ENCODE assay signal across 21 cellular contexts in genomic region chr17:35546489-35546888, GRCh38. TPM values are rescaled to one million over a fixed set of nuclear protein-coding genes. Genes with fewer than 3 reads are reported as not detected.
A peak's percentile ranks its signal among the peaks of the same experiment; 100 is the strongest.
DNase-seq lines count a peak whose midpoint lies in the region; ATAC-seq lines count a peak whose summit lies in the region.
"Had no signal": no experiment of that assay in that cellular context is flagged by ENCODE, and none has a peak within 500 bp of the region (broad histone marks: within the 10 kb centered on the region; RNA-seq: fewer than 3 reads in every experiment).

No MANE protein-coding gene starts in this region.

- H3K36me3 Mint-ChIP-seq in activated CD4-positive, alpha-beta T cell treated with anti-CD3 and anti-CD28 coated beads for 36 hours (ENCODE audit: low read depth): no peaks in the 10 kb centered on the region
- H3K36me3 Mint-ChIP-seq in activated T-helper 17 cell treated with anti-CD3 and anti-CD28 coated beads, Interleukin-2, amount 50 U/mL, for 72 hours (ENCODE audit: low read depth): no peaks in the 10 kb centered on the region

- H3K27me3 Mint-ChIP-seq in activated CD4-positive, alpha-beta T cell treated with anti-CD3 and anti-CD28 coated beads for 36 hours: no peaks in the 10 kb centered on the region
- no peaks in the 10 kb centered on the region for H3K27me3 Mint-ChIP-seq in activated T-helper 17 cell treated with anti-CD3 and anti-CD28 coated beads, Interleukin-2, amount 50 U/mL, for 72 hours
- H3K27me3 Mint-ChIP-seq: CD8-positive, alpha-beta memory T cell had no signal

- no peaks in the 10 kb centered on the region for H3K9me3 Mint-ChIP-seq in activated CD4-positive, alpha-beta T cell treated with anti-CD3 and anti-CD28 coated beads for 36 hours (ENCODE audit: low read depth)
- H3K9me3 Mint-ChIP-seq in activated T-helper 17 cell treated with anti-CD3 and anti-CD28 coated beads, Interleukin-2, amount 50 U/mL, for 72 hours: no peaks in the 10 kb centered on the region
- H3K9me3 Mint-ChIP-seq: CD8-positive, alpha-beta memory T cell; HFFc6 had no signal

- POLR2A ChIA-PET in activated CD4-positive, alpha-beta T cell treated with anti-CD3 and anti-CD28 coated beads for 36 hours (lab: Charles Lee): no interaction called here

- CTCF ChIA-PET in activated CD4-positive, alpha-beta T cell treated with anti-CD3 and anti-CD28 coated beads for 36 hours (lab: Charles Lee): no interaction called here

- no peak overlapping the region for H3K4me3 Mint-ChIP-seq in activated CD4-positive, alpha-beta T cell treated with anti-CD3 and anti-CD28 coated beads for 36 hours
- no peak overlapping the region for H3K4me3 Mint-ChIP-seq in activated T-helper 17 cell treated with anti-CD3 and anti-CD28 coated beads, Interleukin-2, amount 50 U/mL, for 72 hours
- H3K4me3 Mint-ChIP-seq: CD8-positive, alpha-beta memory T cell; HFFc6 had no signal

- no peak overlapping the region for H3K27ac Mint-ChIP-seq in activated CD4-positive, alpha-beta T cell treated with anti-CD3 and anti-CD28 coated beads for 36 hours
- no peak overlapping the region for H3K27ac Mint-ChIP-seq in activated T-helper 17 cell treated with anti-CD3 and anti-CD28 coated beads, Interleukin-2, amount 50 U/mL, for 72 hours
- H3K27ac Mint-ChIP-seq: HFFc6 had no signal

- peak; percentile 39 for ATAC-seq in activated CD4-positive, alpha-beta T cell treated with anti-CD3 and anti-CD28 coated beads for 36 hours
- peak; percentile 26 for ATAC-seq in activated T-helper 17 cell treated with anti-CD3 and anti-CD28 coated beads, Interleukin-2, amount 50 U/mL, for 72 hours (replicated peaks)
- ATAC-seq in GM18861 (IDR thresholded peaks at IDR 0.05; ENCODE audit: unreplicated experiment): no peak
- ATAC-seq: Panc1 had no signal

- H3K4me1 Mint-ChIP-seq in activated CD4-positive, alpha-beta T cell treated with anti-CD3 and anti-CD28 coated beads for 36 hours: peaks cover 27% of the 10 kb centered on the region
- peaks cover 6% of the 10 kb centered on the region for H3K4me1 Mint-ChIP-seq in activated T-helper 17 cell treated with anti-CD3 and anti-CD28 coated beads, Interleukin-2, amount 50 U/mL, for 72 hours

- intact Hi-C loops in activated CD4-positive, alpha-beta T cell treated with anti-CD3 and anti-CD28 coated beads for 36 hours (cut with DNase I, micrococcal nuclease): no loop called here

- no peak for DNase-seq in activated CD4-positive, alpha-beta T cell treated with anti-CD3 and anti-CD28 coated beads for 36 hours
- no peak for DNase-seq in activated CD4-positive, alpha-beta T cell treated with anti-CD3 and anti-CD28 coated beads, Interleukin-2, amount 50 U/mL, for 1 hour
- DNase-seq in MV-4-11 (lab: John Stamatoyannopoulos, UW) (peak; percentile 30), NCI-H1694 (lab: John Stamatoyannopoulos, UW) (no peak), hepatic stellate cell (ENCODE audit: low spot score) (no peak)
- DNase-seq: CD8-positive, alpha-beta memory T cell; DMS53; EL; H7; HFFc6; Kasumi-1; MG63; NCI-H1105 treated with DMSO at 0.1 percent for 48 hours; NCI-H1694 treated with DMSO at 0.1 percent for 48 hours; NCI-H510A; NCI-H82; SJCRH30; SW 1271 had no signal

RNA-seq across cellular contexts. Expression of gene SLFN12L, which starts 9.0 kb away (rescaled TPM):
- total RNA-seq in activated CD4-positive, alpha-beta T cell treated with anti-CD3 and anti-CD28 coated beads for 36 hours: 10 to 100 TPM; 23.3 to 23.7 TPM
- total RNA-seq in activated T-helper 17 cell treated with anti-CD3 and anti-CD28 coated beads, Interleukin-2, amount 50 U/mL, for 72 hours: 10 to 100 TPM; 56.1 to 72.2 TPM
- total RNA-seq: H7, SJCRH30 had no signal

RNA-seq across cellular contexts. Expression of gene SLFN14, which starts 14.1 kb away (rescaled TPM):
- total RNA-seq in activated CD4-positive, alpha-beta T cell treated with anti-CD3 and anti-CD28 coated beads for 36 hours: not detected
- under 1 TPM in 1 of 2 donors, not detected in 1; 0.08 TPM for total RNA-seq in activated T-helper 17 cell treated with anti-CD3 and anti-CD28 coated beads, Interleukin-2, amount 50 U/mL, for 72 hours
- total RNA-seq: H7, HFFc6, SJCRH30 had no signal

RNA-seq across cellular contexts. Expression of gene PEX12, which starts 31.9 kb away (rescaled TPM):
- 1 to 10 TPM; 5.7 to 6.1 TPM for total RNA-seq in activated CD4-positive, alpha-beta T cell treated with anti-CD3 and anti-CD28 coated beads for 36 hours
- 1 to 10 TPM; 1.9 to 2.6 TPM for total RNA-seq in activated T-helper 17 cell treated with anti-CD3 and anti-CD28 coated beads, Interleukin-2, amount 50 U/mL, for 72 hours

RNA-seq across cellular contexts. Expression of gene AP2B1, which starts 40.6 kb away (rescaled TPM):
- 100 to 1,000 TPM; 166 to 184 TPM for total RNA-seq in activated CD4-positive, alpha-beta T cell treated with anti-CD3 and anti-CD28 coated beads for 36 hours
- 100 to 1,000 TPM; 189 to 213 TPM for total RNA-seq in activated T-helper 17 cell treated with anti-CD3 and anti-CD28 coated beads, Interleukin-2, amount 50 U/mL, for 72 hours
